ENCODE assay signal across 27 cellular contexts in the genomic region with DNA sequence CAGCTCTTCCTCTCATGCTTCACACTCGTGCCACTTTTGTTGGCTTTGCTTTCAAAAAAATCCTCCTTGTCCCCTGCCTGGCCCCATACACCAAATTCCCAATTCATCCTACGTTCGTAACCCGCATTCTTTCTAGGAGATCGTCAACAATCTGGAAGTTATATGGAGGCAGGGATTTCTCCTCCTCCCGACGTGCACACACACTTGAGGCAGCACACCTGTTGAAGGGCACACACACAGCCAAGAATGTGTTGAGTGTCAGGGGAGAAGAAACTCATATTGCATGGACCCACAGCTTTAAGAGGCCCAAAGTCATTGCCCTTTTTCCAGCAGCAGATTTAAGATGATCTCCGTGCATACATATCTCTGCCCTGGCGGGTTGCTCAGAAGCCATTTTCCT. TPM values are rescaled to one million over a fixed set of nuclear protein-coding genes. Genes with fewer than 3 reads are reported as not detected.
DNase-seq lines count a peak whose midpoint lies in the region; FAIRE-seq and TF ChIP-seq lines count a peak whose summit lies in the region.
"Had no signal": no experiment of that assay in that cellular context is flagged by ENCODE, and none has a peak within 500 bp of the region (broad histone marks: within the 10 kb centered on the region; RNA-seq: fewer than 3 reads in every experiment).

No MANE protein-coding gene starts in this region.

- H2AFZ ChIP-seq in fibroblast of lung (ENCODE audit: low read length) (no peak overlapping the region), neural progenitor cell (replicated peaks) (no peak overlapping the region)

- H3K27me3 Mint-ChIP-seq in HFFc6 (ENCODE audit: insufficient read depth) (peaks cover 5% of the 10 kb centered on the region), neural progenitor cell (ENCODE audit: insufficient read depth, low read depth) (peaks cover 5% of the 10 kb centered on the region)
- H3K27me3 Mint-ChIP-seq: activated CD4-positive, alpha-beta T cell treated with anti-CD3 and anti-CD28 coated beads, Interleukin-2, amount 10 ng/mL, durations not matched to agents 7 days and 5 days; CD4-positive, CD25-positive, alpha-beta regulatory T cell; IgD-negative memory B cell had no signal

- no peaks in the 10 kb centered on the region for H3F3A ChIP-seq in neural progenitor cell (ENCODE audit: low read depth)

- H3K4me1 ChIP-seq in ascending aorta (peaks cover 0 to 10% of the 10 kb centered on the region in 2 donors), fibroblast of lung (ENCODE audit: control insufficient read depth, extremely low read depth, insufficient read depth, low read length) (no peaks in the 10 kb centered on the region), neural progenitor cell (no peaks in the 10 kb centered on the region)
- H3K4me1 ChIP-seq: spleen, thyroid gland had no signal

- DNase-seq in HFFc6 (no peak), ascending aorta (ENCODE audit: low spot score in 2 of 2) (no peak), fibroblast of lung (ENCODE audit: low read depth in 2 of 2) (no peak), substantia nigra (lab: John Stamatoyannopoulos, UW) (no peak), neural progenitor cell (ENCODE audit: low spot score) (no peak), RCC 7860 (ENCODE audit: low spot score) (no peak)
- DNase-seq in activated naive CD4-positive, alpha-beta T cell treated with Interleukin-2 at 50 U/mL for 16 hours, result no peak
- DNase-seq: activated CD4-positive, alpha-beta T cell treated with anti-CD3 and anti-CD28 coated beads, Interleukin-2, amount 10 ng/mL, durations not matched to agents 7 days and 5 days; CD4-positive, CD25-positive, alpha-beta regulatory T cell; effector memory CD8-positive, alpha-beta T cell; islet precursor cell; NCI-H2081 treated with DMSO at 0.1 percent for 48 hours; NCI-H446 treated with DMSO at 0.1 percent for 48 hours; OCI-M1; SHP77; spleen; stimulated activated CD4-positive, alpha-beta T cell treated with anti-CD3 and anti-CD28 coated beads, Interleukin-4, amount 100 ng/mL, for 4 hours; stimulated activated naive CD4-positive, alpha-beta T cell; T-helper 9 cell; thyroid gland; WERI-Rb-1 had no signal

- H3K4me3 Mint-ChIP-seq in HFFc6 (peak overlapping the region; percentile 18), neural progenitor cell (no peak overlapping the region)
- H3K4me3 Mint-ChIP-seq: activated CD4-positive, alpha-beta T cell treated with anti-CD3 and anti-CD28 coated beads, Interleukin-2, amount 10 ng/mL, durations not matched to agents 7 days and 5 days; activated T-helper 17 cell treated with anti-CD3 and anti-CD28 coated beads, Interleukin-2, amount 50 U/mL, for 72 hours; CD4-positive, CD25-positive, alpha-beta regulatory T cell; effector memory CD8-positive, alpha-beta T cell; IgD-negative memory B cell had no signal

- H3K9me3 Mint-ChIP-seq in HFFc6 (no peaks in the 10 kb centered on the region), neural progenitor cell (peaks cover 2% of the 10 kb centered on the region)
- H3K9me3 Mint-ChIP-seq: activated T-helper 17 cell treated with anti-CD3 and anti-CD28 coated beads, Interleukin-2, amount 50 U/mL, for 72 hours; effector memory CD8-positive, alpha-beta T cell had no signal

- TF ChIP-seq CTCF in HFFc6 (IDR thresholded peaks at IDR 0.05) (no peak), ascending aorta (IDR thresholded peaks at IDR 0.05) (no peak), fibroblast of lung (conservative IDR thresholded peaks at IDR 0.05 in 1 of 2, IDR thresholded peaks at IDR 0.05 in 1 of 2; ENCODE audit: low read depth in 1 of 2, low read length in 2 of 2) (no peak), neural progenitor cell (IDR thresholded peaks at IDR 0.05) (no peak)

- H3K36me3 Mint-ChIP-seq in HFFc6 (ENCODE audit: low read depth) (peaks cover 87% of the 10 kb centered on the region), neural progenitor cell (peaks cover 14% of the 10 kb centered on the region)
- H3K36me3 Mint-ChIP-seq: CD4-positive, CD25-positive, alpha-beta regulatory T cell had no signal

- intact Hi-C loops in ascending aorta (cut with DNase I), result no loop called here

- H3K27ac Mint-ChIP-seq in HFFc6, result peak overlapping the region; percentile 80
- H3K27ac Mint-ChIP-seq in neural progenitor cell, result no peak overlapping the region
- H3K27ac Mint-ChIP-seq: activated CD4-positive, alpha-beta T cell treated with anti-CD3 and anti-CD28 coated beads, Interleukin-2, amount 10 ng/mL, durations not matched to agents 7 days and 5 days; activated naive CD4-positive, alpha-beta T cell treated with anti-CD3 and anti-CD28 coated beads, Interleukin-2, amount 50 U/mL, for 72 hours; activated T-helper 17 cell treated with anti-CD3 and anti-CD28 coated beads, Interleukin-2, amount 50 U/mL, for 72 hours; CD4-positive, CD25-positive, alpha-beta regulatory T cell; effector memory CD8-positive, alpha-beta T cell had no signal

- H4K20me1 ChIP-seq in fibroblast of lung (ENCODE audit: control insufficient read depth, extremely low read depth, insufficient read depth, low read length) (no peaks in the 10 kb centered on the region), neural progenitor cell (ENCODE audit: low read depth) (no peaks in the 10 kb centered on the region)

- H3K9ac ChIP-seq in fibroblast of lung (ENCODE audit: insufficient read depth, low read length) (no peak overlapping the region), neural progenitor cell (no peak overlapping the region)

- H3K4me1 Mint-ChIP-seq in HFFc6 (ENCODE audit: low read depth) (peaks cover 30% of the 10 kb centered on the region), neural progenitor cell (peaks cover 1% of the 10 kb centered on the region)
- H3K4me1 Mint-ChIP-seq: activated CD4-positive, alpha-beta T cell treated with anti-CD3 and anti-CD28 coated beads, Interleukin-2, amount 10 ng/mL, durations not matched to agents 7 days and 5 days; activated T-helper 17 cell treated with anti-CD3 and anti-CD28 coated beads, Interleukin-2, amount 50 U/mL, for 72 hours; CD4-positive, CD25-positive, alpha-beta regulatory T cell; IgD-negative memory B cell had no signal

- H3K36me3 ChIP-seq in ascending aorta (peaks cover 84 to 91% of the 10 kb centered on the region in 2 donors), fibroblast of lung (ENCODE audit: control insufficient read depth, insufficient read depth, low read length) (peaks cover 20% of the 10 kb centered on the region), neural progenitor cell (no peaks in the 10 kb centered on the region)
- H3K36me3 ChIP-seq: neutrophil, thyroid gland, WERI-Rb-1 had no signal

- H3K27ac ChIP-seq in ascending aorta (peak overlapping the region; percentile 66 to 77), fibroblast of lung (ENCODE audit: insufficient read depth, low read length) (peak overlapping the region; percentile 28), substantia nigra (ENCODE audit: low read depth, low read length, poor library complexity, severe bottlenecking) (peak overlapping the region; percentile 39), neural progenitor cell (no peak overlapping the region)
- H3K27ac ChIP-seq: neutrophil, thyroid gland, WERI-Rb-1 had no signal

- H3K79me2 ChIP-seq in fibroblast of lung (ENCODE audit: control insufficient read depth, insufficient read depth, low read length) (no peaks in the 10 kb centered on the region), neural progenitor cell (ENCODE audit: low read depth) (no peaks in the 10 kb centered on the region)

- H3K27me3 ChIP-seq in ascending aorta (no peaks in the 10 kb centered on the region), fibroblast of lung (ENCODE audit: control insufficient read depth, insufficient read depth, low read length) (no peaks in the 10 kb centered on the region), neural progenitor cell (no peaks in the 10 kb centered on the region)
- H3K27me3 ChIP-seq: neutrophil, spleen, thyroid gland had no signal

- H3K4me2 ChIP-seq in fibroblast of lung (ENCODE audit: extremely low read depth, insufficient read depth, low read length) (no peak overlapping the region), neural progenitor cell (no peak overlapping the region)

- no peak for FAIRE-seq in RCC 7860 (lab: Jason Lieb, UNC)
- FAIRE-seq: colon had no signal

- H3K4me3 ChIP-seq in ascending aorta (no peak overlapping the region), fibroblast of lung (replicated peaks in 1 of 4; ENCODE audit: control extremely low read depth in 1 of 4, insufficient read depth in 1 of 4, low read depth in 3 of 4, low read length in 4 of 4) (no peak overlapping the region), neural progenitor cell (no peak overlapping the region)
- H3K4me3 ChIP-seq: lung, spleen, thyroid gland had no signal

- H3K9me3 ChIP-seq in ascending aorta (no peaks in the 10 kb centered on the region), fibroblast of lung (ENCODE audit: control insufficient read depth, insufficient read depth, low read depth, low read length) (no peaks in the 10 kb centered on the region), neural progenitor cell (ENCODE audit: low read depth) (no peaks in the 10 kb centered on the region)
- H3K9me3 ChIP-seq: neutrophil, thyroid gland had no signal

RNA-seq across cellular contexts. Expression of a gene that starts 28.9 kb away (rescaled TPM):
- 100 to 1,000 TPM; 156 to 254 (median 218) TPM for total RNA-seq in HFFc6 (2021; fragmentation: NEBNext Ultra II Directional; extraction: Animal tissue kit (Norgen Biotek cat#: 25700))
- total RNA-seq in ascending aorta (709 TPM), fibroblast of lung (269 and 473 TPM in 2 replicates), neural progenitor cell (ENCODE audit: low replicate concordance) (0.09 and 0.13 TPM in 2 replicates)
- 86.5 and 99.4 TPM in 2 replicates for polyA plus RNA-seq in fibroblast of lung
- 82.3 and 93.6 TPM in 2 replicates for polyA plus RNA-seq in fibroblast of lung (2012)
- 143 and 186 TPM in 2 replicates for polyA minus RNA-seq in fibroblast of lung (ENCODE audit: low replicate concordance)
- total RNA-seq: activated CD4-positive, alpha-beta T cell treated with anti-CD3 and anti-CD28 coated beads, Interleukin-2, amount 10 ng/mL, durations not matched to agents 7 days and 5 days; activated naive CD4-positive, alpha-beta T cell treated with anti-CD3 and anti-CD28 coated beads, Interleukin-2, amount 50 U/mL, for 72 hours; activated T-helper 17 cell treated with anti-CD3 and anti-CD28 coated beads, Interleukin-2, amount 50 U/mL, for 72 hours; CD4-positive, CD25-positive, alpha-beta regulatory T cell had no signal

Comparison
In these comparisons a context has a peak if more than half of its experiments do, and no peak if none do; other contexts are left out.
1. RNA of a gene that starts 28.9 kb away (total RNA-seq): 709 TPM in ascending aorta (single experiment), 269 to 473 TPM in fibroblast of lung and 156 to 254 TPM in HFFc6; 0.09 to 0.13 TPM in neural progenitor cell; every median in the first group is over 100 times any median in the second.